1 cellular context compared by ENCODE assay signal in the genomic region with DNA sequence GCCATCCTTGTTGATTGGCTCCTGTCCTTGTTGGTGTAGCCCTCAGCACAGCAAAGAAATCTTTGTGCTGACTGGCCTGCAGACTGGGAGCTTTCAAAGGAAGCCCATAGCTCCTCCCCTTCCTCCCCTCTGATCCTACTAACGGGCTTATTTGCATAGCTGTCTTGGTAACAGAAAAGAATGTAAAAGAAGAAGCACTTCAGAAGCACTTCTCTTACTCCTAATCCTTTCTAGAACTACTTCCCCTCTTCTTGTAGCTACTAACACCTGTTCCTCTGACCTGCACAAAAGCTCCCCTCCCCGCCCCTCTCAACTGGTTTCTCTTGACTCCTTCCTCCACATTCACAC.
TF ChIP-seq lines count a peak whose summit lies in the region.

No MANE protein-coding gene starts in this region.

TF ChIP-seq in H1, 55 proteins besides CTCF, POLR2A, EP300 and RAD21 (continued from another document):
- TF ChIP-seq ATF3 (IDR thresholded peaks at IDR 0.05; ENCODE audit: insufficient read depth, low read depth, low read length) (no peak), YY1 (IDR thresholded peaks at IDR 0.05; ENCODE audit: low read depth, low read length) (no peak), KDM4A (IDR thresholded peaks at IDR 0.05; ENCODE audit: low read depth, low read length, severe bottlenecking) (no peak), ATF2 (IDR thresholded peaks at IDR 0.05; ENCODE audit: low read length) (no peak), PHF8 (conservative IDR thresholded peaks at IDR 0.05; ENCODE audit: low read depth, low read length) (no peak), CBX5 (IDR thresholded peaks at IDR 0.05; ENCODE audit: low read depth, low read length) (no peak), ZNF274 (IDR thresholded peaks at IDR 0.05; ENCODE audit: borderline replicate concordance, extremely low read depth, low read length) (no peak), FOSL1 (IDR thresholded peaks at IDR 0.05; ENCODE audit: insufficient read depth, low read depth, low read length) (no peak)
- TF ChIP-seq, protein P1, sequence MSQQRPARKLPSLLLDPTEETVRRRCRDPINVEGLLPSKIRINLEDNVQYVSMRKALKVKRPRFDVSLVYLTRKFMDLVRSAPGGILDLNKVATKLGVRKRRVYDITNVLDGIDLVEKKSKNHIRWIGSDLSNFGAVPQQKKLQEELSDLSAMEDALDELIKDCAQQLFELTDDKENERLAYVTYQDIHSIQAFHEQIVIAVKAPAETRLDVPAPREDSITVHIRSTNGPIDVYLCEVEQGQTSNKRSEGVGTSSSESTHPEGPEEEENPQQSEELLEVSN (IDR thresholded peaks at IDR 0.05), result no peak
